ENCODE assay signal across 1 cellular context in the genomic region with DNA sequence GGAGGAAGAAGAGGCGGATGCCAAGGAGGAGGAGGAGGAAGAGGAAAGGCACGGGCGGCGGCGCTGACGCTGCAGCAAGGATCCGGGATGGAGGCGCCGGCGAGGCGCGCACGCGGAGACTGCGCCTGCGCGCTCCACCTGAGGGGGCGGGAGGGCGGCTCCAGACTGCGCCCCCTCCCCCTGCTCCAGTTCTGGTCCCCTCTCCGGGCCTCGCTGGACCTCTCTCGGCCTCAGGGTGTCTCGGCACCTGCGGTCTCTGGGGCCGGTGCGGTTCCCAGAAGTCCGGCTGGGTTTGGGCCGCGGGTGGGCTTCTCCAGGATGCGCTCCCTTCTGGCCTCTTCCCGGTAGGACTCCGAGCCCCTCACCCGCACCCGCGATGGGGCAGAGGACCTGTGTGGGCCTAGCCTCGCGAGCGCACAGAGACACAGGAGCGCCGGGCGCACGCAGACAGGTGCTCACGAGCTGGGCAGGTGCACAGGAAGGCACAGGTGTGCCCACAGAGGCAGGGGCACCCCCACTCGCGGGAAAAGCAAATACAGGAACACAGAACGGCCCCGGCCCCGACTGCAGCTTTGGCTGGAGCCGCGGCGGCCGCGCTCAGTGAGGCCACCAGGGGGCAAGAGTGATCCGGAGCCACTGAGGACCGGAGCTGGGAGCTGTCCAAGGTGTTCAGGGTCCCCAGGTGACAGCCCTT.
TF ChIP-seq lines count a peak whose summit lies in the region.

A gene with protein sequence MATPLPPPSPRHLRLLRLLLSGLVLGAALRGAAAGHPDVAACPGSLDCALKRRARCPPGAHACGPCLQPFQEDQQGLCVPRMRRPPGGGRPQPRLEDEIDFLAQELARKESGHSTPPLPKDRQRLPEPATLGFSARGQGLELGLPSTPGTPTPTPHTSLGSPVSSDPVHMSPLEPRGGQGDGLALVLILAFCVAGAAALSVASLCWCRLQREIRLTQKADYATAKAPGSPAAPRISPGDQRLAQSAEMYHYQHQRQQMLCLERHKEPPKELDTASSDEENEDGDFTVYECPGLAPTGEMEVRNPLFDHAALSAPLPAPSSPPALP (minus strand): TSS at position 84 of the 694 bp plus-strand sequence. CDS start 188 bp downstream, outside the sequence.

TF ChIP-seq in K562, 482 proteins besides CTCF, POLR2A, EP300 and RAD21 (continued from another document and continues in another):
- TF ChIP-seq ZNF407 (IDR thresholded peaks at IDR 0.05; ENCODE audit: low read depth) (no peak), GATAD2B (IDR thresholded peaks at IDR 0.05; ENCODE audit: borderline replicate concordance) (no peak), L3MBTL2 (IDR thresholded peaks at IDR 0.05) (no peak), GABPB1 (CRISPR knock-in tag; IDR thresholded peaks at IDR 0.05) (peak; percentile 72), SMARCB1 (IDR thresholded peaks at IDR 0.05; ENCODE audit: insufficient read length, low read depth) (no peak), ZBTB33 (CRISPR knock-in tag; IDR thresholded peaks at IDR 0.05) (peak; percentile 74), FOXJ2 (tag; IDR thresholded peaks at IDR 0.05) (no peak), KLF16 (IDR thresholded peaks at IDR 0.05) (no peak), ELF4 (CRISPR knock-in tag; IDR thresholded peaks at IDR 0.05) (no peak), ZNF146 (CRISPR knock-in tag; IDR thresholded peaks at IDR 0.05; ENCODE audit: unreplicated experiment) (no peak), RCOR1 (IDR thresholded peaks at IDR 0.05; ENCODE audit: borderline replicate concordance in 1 of 2, low read depth in 2 of 2, low read length in 2 of 2) (peak in 1 of 2 experiments; percentile 81; a peak in 1 of 4 replicates), NFXL1 (CRISPR knock-in tag; IDR thresholded peaks at IDR 0.05) (peak; percentile 34; the same call in 1 of the 2 replicates), ZNF347 (CRISPR knock-in tag; IDR thresholded peaks at IDR 0.05; ENCODE audit: low read depth) (no peak), ZNF311 (CRISPR knock-in tag; IDR thresholded peaks at IDR 0.05) (no peak), TCF7L2 (IDR thresholded peaks at IDR 0.05; ENCODE audit: low read depth, low read length) (no peak), ZFPM2 (CRISPR knock-in tag; IDR thresholded peaks at IDR 0.05) (no peak), ZNF444 (CRISPR knock-in tag; IDR thresholded peaks at IDR 0.05) (no peak), CUX1 (CRISPR knock-in tag; IDR thresholded peaks at IDR 0.05) (no peak), ZNF232 (CRISPR knock-in tag; IDR thresholded peaks at IDR 0.05) (peak; percentile 77; the same call in 1 of the 2 replicates), NFYB (IDR thresholded peaks at IDR 0.05; ENCODE audit: extremely low read depth, insufficient read length) (no peak), GTF2B (IDR thresholded peaks at IDR 0.05; ENCODE audit: extremely low read depth, insufficient read length) (no peak), CREM (IDR thresholded peaks at IDR 0.05; ENCODE audit: low read depth) (peak; percentile 39; the same call in 1 of the 2 replicates), PTTG1 (tag; IDR thresholded peaks at IDR 0.05; ENCODE audit: low read depth) (no peak), MNT (conservative IDR thresholded peaks at IDR 0.05) (peak in 1 of 2 experiments; percentile 54; a peak in 1 of 4 replicates), POLR3G (IDR thresholded peaks at IDR 0.05; ENCODE audit: extremely low read depth, insufficient read length, insufficient replicate concordance) (no peak)
- TF ChIP-seq, protein P1, sequence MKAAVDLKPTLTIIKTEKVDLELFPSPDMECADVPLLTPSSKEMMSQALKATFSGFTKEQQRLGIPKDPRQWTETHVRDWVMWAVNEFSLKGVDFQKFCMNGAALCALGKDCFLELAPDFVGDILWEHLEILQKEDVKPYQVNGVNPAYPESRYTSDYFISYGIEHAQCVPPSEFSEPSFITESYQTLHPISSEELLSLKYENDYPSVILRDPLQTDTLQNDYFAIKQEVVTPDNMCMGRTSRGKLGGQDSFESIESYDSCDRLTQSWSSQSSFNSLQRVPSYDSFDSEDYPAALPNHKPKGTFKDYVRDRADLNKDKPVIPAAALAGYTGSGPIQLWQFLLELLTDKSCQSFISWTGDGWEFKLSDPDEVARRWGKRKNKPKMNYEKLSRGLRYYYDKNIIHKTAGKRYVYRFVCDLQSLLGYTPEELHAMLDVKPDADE (conservative IDR thresholded peaks at IDR 0.05; ENCODE audit: control insufficient read depth, low read depth, low read length): 0 out of 2 replicates have a peak, but pooled peaks have one; percentile 40
- TF ChIP-seq, protein P2, sequence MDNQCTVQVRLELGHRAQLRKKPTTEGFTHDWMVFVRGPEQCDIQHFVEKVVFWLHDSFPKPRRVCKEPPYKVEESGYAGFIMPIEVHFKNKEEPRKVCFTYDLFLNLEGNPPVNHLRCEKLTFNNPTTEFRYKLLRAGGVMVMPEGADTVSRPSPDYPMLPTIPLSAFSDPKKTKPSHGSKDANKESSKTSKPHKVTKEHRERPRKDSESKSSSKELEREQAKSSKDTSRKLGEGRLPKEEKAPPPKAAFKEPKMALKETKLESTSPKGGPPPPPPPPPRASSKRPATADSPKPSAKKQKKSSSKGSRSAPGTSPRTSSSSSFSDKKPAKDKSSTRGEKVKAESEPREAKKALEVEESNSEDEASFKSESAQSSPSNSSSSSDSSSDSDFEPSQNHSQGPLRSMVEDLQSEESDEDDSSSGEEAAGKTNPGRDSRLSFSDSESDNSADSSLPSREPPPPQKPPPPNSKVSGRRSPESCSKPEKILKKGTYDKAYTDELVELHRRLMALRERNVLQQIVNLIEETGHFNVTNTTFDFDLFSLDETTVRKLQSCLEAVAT (IDR thresholded peaks at IDR 0.05): 0 out of 4 replicates have a peak, but pooled peaks of 1 of the 2 experiments have one; percentile 11
